In genomic region chr1:212142883-212143530, GRCh38 we compare ENCODE assay signal across 31 cellular contexts.
"Had no signal": no experiment of that assay in that cellular context is flagged by ENCODE, and none has a peak within 500 bp of the region (broad histone marks: within the 10 kb centered on the region; RNA-seq: fewer than 3 reads in every experiment).

No MANE protein-coding gene starts in this region.

- ATAC-seq: activated CD4-positive, CD25-positive, alpha-beta regulatory T cell treated with anti-CD3 and anti-CD28 coated beads, Interleukin-2, amount 50 U/mL, for 24 hours; activated CD8-positive, alpha-beta T cell treated with anti-CD3 and anti-CD28 coated beads for 36 hours; activated naive CD8-positive, alpha-beta T cell treated with anti-CD3 and anti-CD28 coated beads, Interleukin-2, amount 50 U/mL, for 24 hours; activated T-cell treated with anti-CD3 and anti-CD28 coated beads, Interleukin-2, amount 50 U/mL, for 4 hours; body of pancreas; effector memory CD8-positive, alpha-beta T cell had no signal

- H3K27ac ChIP-seq: adrenal gland, body of pancreas, WERI-Rb-1 had no signal

- DNase-seq: activated B cell treated with CpG ODN at 0.5 μM for 24 hours; activated CD4-positive, alpha-beta T cell treated with anti-CD3 and anti-CD28 coated beads for 48 hours; activated CD4-positive, alpha-beta T cell treated with anti-CD3 and anti-CD28 coated beads, Interleukin-2, amount 50 U/mL, for 1 hour; activated CD4-positive, alpha-beta T cell treated with anti-CD3 and anti-CD28 coated beads, Interleukin-2, amount 50 U/mL, for 48 hours; activated CD8-positive, alpha-beta memory T cell treated with anti-CD3 and anti-CD28 coated beads for 24 hours; activated CD8-positive, alpha-beta T cell treated with anti-CD3 and anti-CD28 coated beads for 36 hours; activated effector memory CD4-positive, alpha-beta T cell treated with anti-CD3 and anti-CD28 coated beads, Interleukin-2, amount 50 U/mL, for 16 hours; activated naive CD4-positive, alpha-beta T cell treated with anti-CD3 and anti-CD28 coated beads for 36 hours; activated naive CD8-positive, alpha-beta T cell treated with anti-CD3 and anti-CD28 coated beads for 36 hours; activated naive CD8-positive, alpha-beta T cell treated with anti-CD3 and anti-CD28 coated beads, Interleukin-2, amount 50 U/mL, for 24 hours; activated T-cell treated with anti-CD3 and anti-CD28 coated beads, Interleukin-2, amount 50 U/mL, for 4 hours; adrenal gland; amygdala; aorta; body of pancreas; caudate nucleus; cortex of kidney; dermis blood vessel endothelial cell; effector CD4-positive, alpha-beta T cell; effector memory CD8-positive, alpha-beta T cell; erythroblast; foreskin fibroblast; head of caudate nucleus; T1000; WERI-Rb-1 had no signal

- H3K4me3 Mint-ChIP-seq: activated B cell treated with CpG ODN at 0.5 μM for 24 hours; activated CD8-positive, alpha-beta T cell treated with anti-CD3 and anti-CD28 coated beads for 36 hours; activated naive CD4-positive, alpha-beta T cell treated with anti-CD3 and anti-CD28 coated beads for 36 hours; activated naive CD4-positive, alpha-beta T cell treated with anti-CD3 and anti-CD28 coated beads, Interleukin-2, amount 50 U/mL, for 24 hours; activated naive CD8-positive, alpha-beta T cell treated with anti-CD3 and anti-CD28 coated beads for 36 hours; activated naive CD8-positive, alpha-beta T cell treated with anti-CD3 and anti-CD28 coated beads, Interleukin-2, amount 50 U/mL, for 24 hours; activated T-cell treated with anti-CD3 and anti-CD28 coated beads, Interleukin-2, amount 50 U/mL, for 4 hours; effector memory CD8-positive, alpha-beta T cell; T-helper 1 cell treated with Interleukin-12 subunit alpha and Interleukin-12 subunit beta and Interleukin-4 antibody, amounts not matched to agents 30 μg/mL and 1 μg/mL, for 36 hours had no signal

- H3K4me1 Mint-ChIP-seq: activated naive CD4-positive, alpha-beta T cell treated with anti-CD3 and anti-CD28 coated beads, Interleukin-2, amount 50 U/mL, for 24 hours; activated naive CD8-positive, alpha-beta T cell treated with anti-CD3 and anti-CD28 coated beads for 36 hours; activated naive CD8-positive, alpha-beta T cell treated with anti-CD3 and anti-CD28 coated beads, Interleukin-2, amount 50 U/mL, for 24 hours had no signal

- H3K4me1 ChIP-seq: adrenal gland had no signal

- H3K27ac Mint-ChIP-seq: activated B cell treated with CpG ODN at 0.5 μM for 24 hours; activated CD8-positive, alpha-beta T cell treated with anti-CD3 and anti-CD28 coated beads for 36 hours; activated naive CD4-positive, alpha-beta T cell treated with anti-CD3 and anti-CD28 coated beads for 36 hours; activated naive CD4-positive, alpha-beta T cell treated with anti-CD3 and anti-CD28 coated beads, Interleukin-2, amount 50 U/mL, for 24 hours; activated naive CD8-positive, alpha-beta T cell treated with anti-CD3 and anti-CD28 coated beads for 36 hours; activated naive CD8-positive, alpha-beta T cell treated with anti-CD3 and anti-CD28 coated beads, Interleukin-2, amount 50 U/mL, for 24 hours; activated T-helper 2 cell treated with anti-CD3 and anti-CD28 coated beads, Interferon-gamma antibody, Interleukin-2, Interleukin-4, amounts not matched to agents 10 μg/mL and 5 μg/mL and 100 μg/mL, durations not matched to agents 14 hours and 24 hours and 36 hours; effector memory CD8-positive, alpha-beta T cell; T-helper 1 cell treated with Interleukin-12 subunit alpha and Interleukin-12 subunit beta and Interleukin-4 antibody, amounts not matched to agents 30 μg/mL and 1 μg/mL, for 36 hours had no signal

- H3K36me3 Mint-ChIP-seq: activated naive CD4-positive, alpha-beta T cell treated with anti-CD3 and anti-CD28 coated beads, Interleukin-2, amount 50 U/mL, for 24 hours had no signal

- H3K27me3 ChIP-seq: adrenal gland, body of pancreas had no signal

- FAIRE-seq: colon, frontal cortex had no signal

- H3K36me3 ChIP-seq: adrenal gland, WERI-Rb-1 had no signal

- H3K27me3 Mint-ChIP-seq: activated B cell treated with CpG ODN at 0.5 μM for 24 hours; activated CD8-positive, alpha-beta T cell treated with anti-CD3 and anti-CD28 coated beads for 36 hours; activated naive CD4-positive, alpha-beta T cell treated with anti-CD3 and anti-CD28 coated beads, Interleukin-2, amount 50 U/mL, for 24 hours; activated naive CD8-positive, alpha-beta T cell treated with anti-CD3 and anti-CD28 coated beads for 36 hours; activated naive CD8-positive, alpha-beta T cell treated with anti-CD3 and anti-CD28 coated beads, Interleukin-2, amount 50 U/mL, for 24 hours; effector memory CD8-positive, alpha-beta T cell had no signal

- H3K4me3 ChIP-seq: adrenal gland, body of pancreas had no signal

- H3K9me3 ChIP-seq: adrenal gland, body of pancreas had no signal

- H3K9me3 Mint-ChIP-seq: activated CD8-positive, alpha-beta T cell treated with anti-CD3 and anti-CD28 coated beads for 36 hours; activated naive CD4-positive, alpha-beta T cell treated with anti-CD3 and anti-CD28 coated beads for 36 hours; activated naive CD4-positive, alpha-beta T cell treated with anti-CD3 and anti-CD28 coated beads, Interleukin-2, amount 50 U/mL, for 24 hours; activated naive CD8-positive, alpha-beta T cell treated with anti-CD3 and anti-CD28 coated beads for 36 hours; activated naive CD8-positive, alpha-beta T cell treated with anti-CD3 and anti-CD28 coated beads, Interleukin-2, amount 50 U/mL, for 24 hours; activated T-cell treated with anti-CD3 and anti-CD28 coated beads, Interleukin-2, amount 50 U/mL, for 4 hours; activated T-helper 2 cell treated with anti-CD3 and anti-CD28 coated beads, Interferon-gamma antibody, Interleukin-2, Interleukin-4, amounts not matched to agents 10 μg/mL and 5 μg/mL and 100 μg/mL, durations not matched to agents 14 hours and 24 hours and 36 hours; effector memory CD8-positive, alpha-beta T cell had no signal
